In genomic region chr9:133276001-133276884, GRCh38 we compare ENCODE assay signal across 13 cellular contexts. TPM values are rescaled to one million over a fixed set of nuclear protein-coding genes. Genes with fewer than 3 reads are reported as not detected.
A peak's percentile ranks its signal among the peaks of the same experiment; 100 is the strongest.
DNase-seq lines count a peak whose midpoint lies in the region; ATAC-seq, FAIRE-seq and TF ChIP-seq lines count a peak whose summit lies in the region.
"Had no signal": no experiment of that assay in that cellular context is flagged by ENCODE, and none has a peak within 500 bp of the region (broad histone marks: within the 10 kb centered on the region; RNA-seq: fewer than 3 reads in every experiment).

No MANE protein-coding gene starts in this region.

- H3K36me3 ChIP-seq in Peyer's patch (no peaks in the 10 kb centered on the region), endodermal cell (ENCODE audit: control insufficient read depth, insufficient read depth, low read length) (no peaks in the 10 kb centered on the region), muscle layer of duodenum (ENCODE audit: control insufficient read depth in 1 of 2, insufficient read depth in 2 of 2, low read length in 2 of 2) (no peaks in the 10 kb centered on the region), thoracic aorta (no peaks in the 10 kb centered on the region)

- DNase-seq in Peyer's patch (peak in 1 of 3 donors; percentile 55), endodermal cell (no peak), thoracic aorta (ENCODE audit: low spot score) (no peak), midbrain (lab: John Stamatoyannopoulos, UW) (no peak), GM12891 (ENCODE audit: insufficient read length, low spot score) (no peak)
- DNase-seq: activated T-cell treated with anti-CD3 and anti-CD28 coated beads, Interleukin-2, amount 50 U/mL, for 48 hours; MM.1S; RPMI8226 had no signal

- H3K36me3 Mint-ChIP-seq in endodermal cell (ENCODE audit: low read depth): no peaks in the 10 kb centered on the region

- H3K4me3 ChIP-seq in Peyer's patch (peak overlapping the region; percentile 20 to 83 (median 58)), endodermal cell (ENCODE audit: low read length) (peak overlapping the region; percentile 35), muscle layer of duodenum (ENCODE audit: low read depth in 1 of 2, low read length in 2 of 2) (peak overlapping the region; percentile 16 to 58), thoracic aorta (peak overlapping the region; percentile 53)

- H3K4me3 Mint-ChIP-seq in endodermal cell: peak overlapping the region; percentile 49

- peak overlapping the region; percentile 25 to 99 (median 94) for H3K27ac ChIP-seq in Peyer's patch
- no peak overlapping the region for H3K27ac ChIP-seq in endodermal cell (ENCODE audit: low read depth, low read length)
- H3K27ac ChIP-seq in muscle layer of duodenum (ENCODE audit: low read length): no peak overlapping the region
- H3K27ac ChIP-seq in thoracic aorta: no peak overlapping the region

- 72 to 87% methylated on average over 14 to 33 of the region's 33 CpGs for WGBS in endodermal cell (ENCODE audit: insufficient coverage in 1 of 2, insufficient read length in 1 of 2), 2 experiments

- H3K9ac ChIP-seq in endodermal cell (ENCODE audit: extremely low read depth, low read length, poor library complexity, severe bottlenecking): no peak overlapping the region

- H3K4me1 Mint-ChIP-seq in endodermal cell: peaks cover 2% of the 10 kb centered on the region

- peaks cover 0 to 3% (median 0%) of the 10 kb centered on the region in 4 donors for H3K9me3 ChIP-seq in Peyer's patch
- no peaks in the 10 kb centered on the region for H3K9me3 ChIP-seq in endodermal cell (ENCODE audit: control insufficient read depth, low read length)
- peaks cover 0 to 7% of the 10 kb centered on the region in 2 donors for H3K9me3 ChIP-seq in muscle layer of duodenum (ENCODE audit: control insufficient read depth in 1 of 2, low read length in 2 of 2)
- H3K9me3 ChIP-seq in thoracic aorta: no peaks in the 10 kb centered on the region

- peaks cover 75% of the 10 kb centered on the region for H3K27me3 Mint-ChIP-seq in endodermal cell (ENCODE audit: insufficient read depth)

- H3K9me3 Mint-ChIP-seq in endodermal cell: peaks cover 26% of the 10 kb centered on the region

- FAIRE-seq in GM12891 (lab: Jason Lieb, UNC): no peak
- FAIRE-seq: bronchial epithelial cell, GM12892 had no signal

- H3K27ac Mint-ChIP-seq in endodermal cell: no peak overlapping the region

- ATAC-seq in thoracic aorta (ENCODE audit: insufficient number of reproducible peaks, low FRiP score, low read depth) (no peak), GM18520 (IDR thresholded peaks at IDR 0.05; ENCODE audit: unreplicated experiment) (no peak)

- H3K4me1 ChIP-seq in Peyer's patch (peaks cover 0 to 24% (median 1%) of the 10 kb centered on the region in 4 donors), endodermal cell (ENCODE audit: control insufficient read depth, insufficient read depth, low read length) (no peaks in the 10 kb centered on the region), muscle layer of duodenum (ENCODE audit: control insufficient read depth in 1 of 2, insufficient read depth in 2 of 2, low read length in 2 of 2) (peaks cover 0 to 12% of the 10 kb centered on the region in 2 donors), thoracic aorta (ENCODE audit: control insufficient read depth in 1 of 2, low read depth in 2 of 2) (peaks cover 0 to 4% of the 10 kb centered on the region in 2 donors)

- no peaks in the 10 kb centered on the region for H3K27me3 ChIP-seq in Peyer's patch
- peaks cover 90% of the 10 kb centered on the region for H3K27me3 ChIP-seq in endodermal cell (ENCODE audit: control insufficient read depth, insufficient read depth, low read length, poor library complexity, severe bottlenecking)
- H3K27me3 ChIP-seq in muscle layer of duodenum (ENCODE audit: low read depth, low read length): peaks cover 10% of the 10 kb centered on the region
- no peaks in the 10 kb centered on the region for H3K27me3 ChIP-seq in thoracic aorta (replicated peaks; ENCODE audit: insufficient read depth)

- no peak for TF ChIP-seq CTCF in Peyer's patch (IDR thresholded peaks at IDR 0.05)
- no peak for TF ChIP-seq CTCF in endodermal cell (conservative IDR thresholded peaks at IDR 0.05)
- no peak for TF ChIP-seq CTCF in thoracic aorta (IDR thresholded peaks at IDR 0.05)

- TF ChIP-seq POLR2A in Peyer's patch (IDR thresholded peaks at IDR 0.05): no peak
- no peak for TF ChIP-seq POLR2A in GM12891 (IDR thresholded peaks at IDR 0.05; ENCODE audit: low read depth, low read length)

TF ChIP-seq in GM12891, 5 proteins besides CTCF, POLR2A, EP300 and RAD21:
- TF ChIP-seq SPI1 (IDR thresholded peaks at IDR 0.05; ENCODE audit: low read depth, low read length) (no peak), TAF1 (IDR thresholded peaks at IDR 0.05; ENCODE audit: low read depth, low read length) (no peak), POLR2AphosphoS5 (IDR thresholded peaks at IDR 0.05; ENCODE audit: low read depth, low read length) (no peak), POU2F2 (IDR thresholded peaks at IDR 0.05; ENCODE audit: low read depth, low read length) (no peak), PAX5 (IDR thresholded peaks at IDR 0.05; ENCODE audit: insufficient read depth, low read length, severe bottlenecking) (no peak)
TF ChIP-seq in GM12891: peak in this region for 0.

RNA-seq across cellular contexts. Expression of gene ABO, which starts 1.2 kb away (rescaled TPM):
- total RNA-seq in Peyer's patch (100 to 1,000 TPM in 2 of 4 donors, 10 to 100 TPM in 2; 43.7 to 283 (median 148) TPM), endodermal cell (1 to 10 TPM in 1 of 2 donors, under 1 TPM in 1; 0.35 to 1.2 TPM), thoracic aorta (under 1 TPM; 0.14 to 0.21 TPM)
- 0.50 TPM for polyA plus RNA-seq in endodermal cell (2013, experiment 1 of 2)
- not detected for polyA plus RNA-seq in endodermal cell (2013, experiment 2 of 2)
- 0.14 TPM for polyA plus RNA-seq in GM12891 (2012; ENCODE audit: low read depth, missing spikeins)
- total RNA-seq: NCI-H460 had no signal

RNA-seq across cellular contexts. Expression of gene SURF6, which starts 59.7 kb away (rescaled TPM):
- total RNA-seq in Peyer's patch (10 to 100 TPM; 16.1 to 41.2 (median 26.8) TPM), endodermal cell (10 to 100 TPM; 22.9 to 27.5 TPM), thoracic aorta (10 to 100 TPM; 11.6 to 46.1 TPM)
- polyA plus RNA-seq in endodermal cell (2013, experiment 1 of 2): 18.8 TPM
- polyA plus RNA-seq in endodermal cell (2013, experiment 2 of 2): 16.6 TPM
- polyA plus RNA-seq in GM12891 (2012; ENCODE audit: low read depth, missing spikeins): 16.1 TPM

Comparison
In these comparisons a context has a peak if more than half of its experiments do, and no peak if none do; other contexts are left out.
1. H3K27ac ChIP-seq: peak in Peyer's patch (4 of 4); none in endodermal cell (single experiment), muscle layer of duodenum (single experiment) and thoracic aorta (0 of 2).
2. RNA of gene ABO, which starts 1.2 kb away (total RNA-seq): 43.7 to 283 TPM in Peyer's patch; 0.35 to 1.2 TPM in endodermal cell and 0.14 to 0.21 TPM in thoracic aorta; every median in the first group is over 10 times any median in the second.
3. Peak in every context shown above with its lines, with median percentiles within 50 percentile points of each other: H3K4me3 ChIP-seq.